ENCODE assay signal across 12 cellular contexts in the genomic region with DNA sequence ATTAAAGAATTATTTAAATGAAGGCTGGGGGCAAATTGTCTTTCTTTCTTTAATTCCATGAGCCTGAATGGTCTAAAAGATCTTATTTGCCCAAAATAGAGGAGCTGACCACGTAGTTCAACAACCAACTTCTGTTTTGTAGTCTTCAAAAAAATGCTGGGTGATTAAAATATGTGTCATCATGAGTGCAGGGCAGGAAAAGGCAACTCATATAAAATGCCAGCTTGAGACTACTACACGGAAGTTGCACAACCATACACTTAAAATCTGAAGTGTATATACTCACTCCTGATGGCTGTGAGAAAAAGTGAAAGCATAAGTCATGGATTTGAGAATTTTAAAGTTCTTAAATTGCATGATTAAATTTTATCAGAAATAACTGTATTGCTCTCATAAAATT.
DNase-seq lines count a peak whose midpoint lies in the region; ATAC-seq and TF ChIP-seq lines count a peak whose summit lies in the region.
"Had no signal": no experiment of that assay in that cellular context is flagged by ENCODE, and none has a peak within 500 bp of the region (broad histone marks: within the 10 kb centered on the region; RNA-seq: fewer than 3 reads in every experiment).

No MANE protein-coding gene starts in this region.

- no TSS peak for BruUV-seq in PC-9 (replicated peaks; lab: Mats Ljungman, UMichigan)

- CTCF ChIA-PET in activated CD4-positive, alpha-beta T cell treated with anti-CD3 and anti-CD28 coated beads for 36 hours (lab: Charles Lee): no interaction called here
- CTCF ChIA-PET in PC-9 (lab: Charles Lee): no interaction called here

- H3K36me3 ChIP-seq in PC-9 (ENCODE audit: low read depth): peaks cover 8% of the 10 kb centered on the region; the same call in 1 of the 2 replicates

- POLR2A ChIA-PET in activated CD4-positive, alpha-beta T cell treated with anti-CD3 and anti-CD28 coated beads for 36 hours (lab: Charles Lee): interaction anchor here (0.6 kb wide), 1 partner anchor 179 kb away, joined by 3 read pairs; no protein-coding TSS in a partner anchor
- POLR2A ChIA-PET in PC-9 (lab: Charles Lee; ENCODE audit: unreplicated experiment): no interaction called here

- no peak overlapping the region for H3K4me3 ChIP-seq in PC-9
- H3K4me3 ChIP-seq in skeletal muscle cell (ENCODE audit: low read depth, low read length): no peak overlapping the region
- H3K4me3 ChIP-seq: BLaER1 had no signal

- intact Hi-C loops in activated CD4-positive, alpha-beta T cell treated with anti-CD3 and anti-CD28 coated beads for 36 hours (cut with DNase I, micrococcal nuclease): no loop called here
- intact Hi-C loops in PC-9 (cut with micrococcal nuclease; ENCODE audit: unreplicated experiment): no loop called here
- intact Hi-C loops in activated T-helper 1 cell treated with anti-CD3 and anti-CD28 coated beads, Interleukin-12 subunit alpha, Interleukin-12 subunit beta, Interleukin-2, Interleukin-4 antibody, amounts not matched to agents 30 ng/mL and 10 ng/mL and 1 ng/mL, durations not matched to agents 14 hours and 24 hours and 36 hours (cut with micrococcal nuclease): no loop called here

- ATAC-seq in activated CD4-positive, alpha-beta T cell treated with anti-CD3 and anti-CD28 coated beads for 36 hours: peak; percentile 76
- no peak for ATAC-seq in HG02852 (IDR thresholded peaks at IDR 0.05; ENCODE audit: unreplicated experiment)

- no peaks in the 10 kb centered on the region for H3K9me3 Mint-ChIP-seq in activated CD4-positive, alpha-beta T cell treated with anti-CD3 and anti-CD28 coated beads for 36 hours (ENCODE audit: low read depth)
- no peaks in the 10 kb centered on the region for H3K9me3 Mint-ChIP-seq in activated T-helper 1 cell treated with anti-CD3 and anti-CD28 coated beads, Interleukin-12 subunit alpha, Interleukin-12 subunit beta, Interleukin-2, Interleukin-4 antibody, amounts not matched to agents 30 ng/mL and 10 ng/mL and 1 ng/mL, durations not matched to agents 14 hours and 24 hours and 36 hours

- no peak for TF ChIP-seq CTCF in PC-9 (conservative IDR thresholded peaks at IDR 0.05)

- H3K9me2 ChIP-seq in PC-9 (ENCODE audit: insufficient read depth): no peaks in the 10 kb centered on the region

- no peak overlapping the region for H3K27ac Mint-ChIP-seq in activated CD4-positive, alpha-beta T cell treated with anti-CD3 and anti-CD28 coated beads for 36 hours
- no peak overlapping the region for H3K27ac Mint-ChIP-seq in activated T-helper 1 cell treated with anti-CD3 and anti-CD28 coated beads, Interleukin-12 subunit alpha, Interleukin-12 subunit beta, Interleukin-2, Interleukin-4 antibody, amounts not matched to agents 30 ng/mL and 10 ng/mL and 1 ng/mL, durations not matched to agents 14 hours and 24 hours and 36 hours
- H3K27ac Mint-ChIP-seq: activated naive CD8-positive, alpha-beta T cell had no signal

- H3K4me1 Mint-ChIP-seq in activated CD4-positive, alpha-beta T cell treated with anti-CD3 and anti-CD28 coated beads for 36 hours: no peaks in the 10 kb centered on the region
- no peaks in the 10 kb centered on the region for H3K4me1 Mint-ChIP-seq in activated T-helper 1 cell treated with anti-CD3 and anti-CD28 coated beads, Interleukin-12 subunit alpha, Interleukin-12 subunit beta, Interleukin-2, Interleukin-4 antibody, amounts not matched to agents 30 ng/mL and 10 ng/mL and 1 ng/mL, durations not matched to agents 14 hours and 24 hours and 36 hours (ENCODE audit: low read depth)

- no peaks in the 10 kb centered on the region for H4K20me1 ChIP-seq in PC-9 (ENCODE audit: insufficient read depth)
- H4K20me1 ChIP-seq: BLaER1 had no signal

- H3K27me3 Mint-ChIP-seq in activated CD4-positive, alpha-beta T cell treated with anti-CD3 and anti-CD28 coated beads for 36 hours: no peaks in the 10 kb centered on the region
- no peaks in the 10 kb centered on the region for H3K27me3 Mint-ChIP-seq in activated T-helper 1 cell treated with anti-CD3 and anti-CD28 coated beads, Interleukin-12 subunit alpha, Interleukin-12 subunit beta, Interleukin-2, Interleukin-4 antibody, amounts not matched to agents 30 ng/mL and 10 ng/mL and 1 ng/mL, durations not matched to agents 14 hours and 24 hours and 36 hours (ENCODE audit: insufficient read depth)
- H3K27me3 Mint-ChIP-seq: activated naive CD8-positive, alpha-beta T cell had no signal

- no peaks in the 10 kb centered on the region for H3K27me3 ChIP-seq in PC-9 (ENCODE audit: insufficient read depth, low read depth)
- H3K27me3 ChIP-seq: BLaER1 had no signal

- no peaks in the 10 kb centered on the region for H3K79me2 ChIP-seq in PC-9 (ENCODE audit: low read depth)

- H3K4me2 ChIP-seq in PC-9: peak overlapping the region; percentile 46
- H3K4me2 ChIP-seq: BLaER1 had no signal

- no peak for DNase-seq in activated CD4-positive, alpha-beta T cell treated with anti-CD3 and anti-CD28 coated beads for 36 hours
- DNase-seq in activated CD4-positive, alpha-beta T cell treated with anti-CD3 and anti-CD28 coated beads, Interleukin-2, amount 50 U/mL, for 1 hour: no peak
- DNase-seq in PC-9: peak in 1 of 2 experiments; percentile 77
- peak; percentile 78 for DNase-seq in fibroblast of gingiva (ENCODE audit: low read depth)
- DNase-seq in skeletal muscle cell (ENCODE audit: low read depth): peak; percentile 63
- DNase-seq in OCI-M2 (lab: John Stamatoyannopoulos, UW; ENCODE audit: unreplicated experiment): no peak
- DNase-seq in activated T-helper 1 cell treated with anti-CD3 and anti-CD28 coated beads, Interleukin-12 subunit alpha, Interleukin-12 subunit beta, Interleukin-2, Interleukin-4 antibody, amounts not matched to agents 30 ng/mL and 10 ng/mL and 1 ng/mL, durations not matched to agents 14 hours and 24 hours and 36 hours (ENCODE audit: low spot score): no peak
- DNase-seq: NCI-H2081 treated with DMSO at 0.1 percent for 48 hours, T-helper 9 cell had no signal

- H3K27ac ChIP-seq in PC-9: peak overlapping the region; percentile 50
- H3K27ac ChIP-seq: BLaER1 had no signal

- no peak overlapping the region for H3K4me3 Mint-ChIP-seq in activated CD4-positive, alpha-beta T cell treated with anti-CD3 and anti-CD28 coated beads for 36 hours
- no peak overlapping the region for H3K4me3 Mint-ChIP-seq in activated T-helper 1 cell treated with anti-CD3 and anti-CD28 coated beads, Interleukin-12 subunit alpha, Interleukin-12 subunit beta, Interleukin-2, Interleukin-4 antibody, amounts not matched to agents 30 ng/mL and 10 ng/mL and 1 ng/mL, durations not matched to agents 14 hours and 24 hours and 36 hours
- H3K4me3 Mint-ChIP-seq: activated naive CD8-positive, alpha-beta T cell had no signal

- H3K9me3 ChIP-seq in PC-9 (ENCODE audit: insufficient read depth, low read depth): no peaks in the 10 kb centered on the region

- H2AFZ ChIP-seq in PC-9: no peak overlapping the region

- peaks cover 41% of the 10 kb centered on the region for H3K36me3 Mint-ChIP-seq in activated CD4-positive, alpha-beta T cell treated with anti-CD3 and anti-CD28 coated beads for 36 hours (ENCODE audit: low read depth)
- peaks cover 11% of the 10 kb centered on the region for H3K36me3 Mint-ChIP-seq in activated T-helper 1 cell treated with anti-CD3 and anti-CD28 coated beads, Interleukin-12 subunit alpha, Interleukin-12 subunit beta, Interleukin-2, Interleukin-4 antibody, amounts not matched to agents 30 ng/mL and 10 ng/mL and 1 ng/mL, durations not matched to agents 14 hours and 24 hours and 36 hours (ENCODE audit: low read depth)

- peaks cover 6% of the 10 kb centered on the region; the same call in 1 of the 2 replicates for H3F3A ChIP-seq in PC-9 (ENCODE audit: insufficient read depth, low read depth)

- H3K4me1 ChIP-seq in PC-9 (replicated peaks; ENCODE audit: insufficient read depth): peaks cover 32% of the 10 kb centered on the region
- H3K4me1 ChIP-seq: BLaER1 had no signal

Comparison
In these comparisons a context has a peak if more than half of its experiments do, and no peak if none do; other contexts are left out.
1. DNase-seq: peak in fibroblast of gingiva (single experiment) and skeletal muscle cell (single experiment); none in activated CD4-positive, alpha-beta T cell treated with anti-CD3 and anti-CD28 coated beads for 36 hours (single experiment), activated CD4-positive, alpha-beta T cell treated with anti-CD3 and anti-CD28 coated beads, Interleukin-2, amount 50 U/mL, for 1 hour (single experiment), OCI-M2 (single experiment) and activated T-helper 1 cell treated with anti-CD3 and anti-CD28 coated beads, Interleukin-12 subunit alpha, Interleukin-12 subunit beta, Interleukin-2, Interleukin-4 antibody, amounts not matched to agents 30 ng/mL and 10 ng/mL and 1 ng/mL, durations not matched to agents 14 hours and 24 hours and 36 hours (single experiment).